26 cellular contexts compared by ENCODE assay signal in genomic region chr4:94544811-94545210, GRCh38.
DNase-seq lines count a peak whose midpoint lies in the region; ATAC-seq, FAIRE-seq and TF ChIP-seq lines count a peak whose summit lies in the region.
"Had no signal": no experiment of that assay in that cellular context is flagged by ENCODE, and none has a peak within 500 bp of the region (broad histone marks: within the 10 kb centered on the region; RNA-seq: fewer than 3 reads in every experiment).

No MANE protein-coding gene starts in this region.

- H3K27me3 Mint-ChIP-seq in astrocyte (ENCODE audit: low read depth, unreplicated experiment) = no peaks in the 10 kb centered on the region
- H3K27me3 Mint-ChIP-seq in activated CD8-positive, alpha-beta memory T cell treated with anti-CD3 and anti-CD28 coated beads, Interleukin-2, amount 10 ng/mL, durations not matched to agents 7 days and 5 days = no peaks in the 10 kb centered on the region
- H3K27me3 Mint-ChIP-seq: progenitor cell of endocrine pancreas had no signal

- H3K27ac ChIP-seq in left ventricle myocardium inferior (replicated peaks) (peak overlapping the region; percentile 82), astrocyte (ENCODE audit: low read depth, low read length) (peak overlapping the region; percentile 67), tibial artery (peak overlapping the region; percentile 34 to 50), mesendoderm (ENCODE audit: low read depth, low read length) (no peak overlapping the region)
- H3K27ac ChIP-seq: adrenal gland, C4-2B, hepatocyte, RWPE1 had no signal

- H3K79me2 ChIP-seq in astrocyte (ENCODE audit: insufficient read depth, low read length) = peaks cover 76% of the 10 kb centered on the region
- H3K79me2 ChIP-seq in mesendoderm (ENCODE audit: control insufficient read depth, insufficient read depth, low read length) = no peaks in the 10 kb centered on the region

- no peak overlapping the region for H3K4ac ChIP-seq in mesendoderm (ENCODE audit: low read depth, low read length)

- peak overlapping the region; percentile 23 for H3K4me3 Mint-ChIP-seq in astrocyte (ENCODE audit: unreplicated experiment)
- H3K4me3 Mint-ChIP-seq in activated CD8-positive, alpha-beta memory T cell treated with anti-CD3 and anti-CD28 coated beads, Interleukin-2, amount 10 ng/mL, durations not matched to agents 7 days and 5 days = no peak overlapping the region
- H3K4me3 Mint-ChIP-seq: mesothelial cell of epicardium, nephron progenitor cell had no signal

- no peak overlapping the region for H2BK15ac ChIP-seq in mesendoderm (replicated peaks; ENCODE audit: low read depth)

- TF ChIP-seq CTCF in left ventricle myocardium inferior (IDR thresholded peaks at IDR 0.05; ENCODE audit: borderline replicate concordance) (no peak), astrocyte (IDR thresholded peaks at IDR 0.05; ENCODE audit: insufficient read depth, low read depth, low read length) (no peak), tibial artery (IDR thresholded peaks at IDR 0.05) (no peak)

- DNase-seq in left ventricle myocardium inferior = no peak
- DNase-seq in Right ventricle myocardium inferior (ENCODE audit: missing footprints) = no peak
- no peak for DNase-seq in astrocyte (ENCODE audit: low read depth)
- peak; percentile 57 for DNase-seq in iris pigment epithelial cell (ENCODE audit: low read depth)
- DNase-seq in tibial artery = no peak
- DNase-seq in mesendoderm = no peak
- no peak for DNase-seq in NCI-H774 (lab: John Stamatoyannopoulos, UW)
- no peak for DNase-seq in activated CD8-positive, alpha-beta memory T cell treated with anti-CD3 and anti-CD28 coated beads, Interleukin-2, amount 10 ng/mL, durations not matched to agents 7 days and 5 days
- DNase-seq: activated CD4-positive, alpha-beta T cell treated with anti-CD3 and anti-CD28 coated beads for 48 hours; activated CD8-positive, alpha-beta memory T cell treated with anti-CD3 and anti-CD28 coated beads, Interleukin-2, amount 50 U/mL, for 4 hours; activated gamma-delta T cell treated with Interleukin-2 at 50 U/mL for 16 hours; adrenal gland; DMS 273 treated with DMSO at 0.1 percent for 48 hours; effector memory CD4-positive, alpha-beta T cell; NCI-H1092; NCI-H2081; NCI-H510A treated with DMSO at 0.1 percent for 48 hours; nephron progenitor cell; stimulated activated CD8-positive, alpha-beta memory T cell treated with anti-CD3 and anti-CD28 coated beads, Interleukin-4, amount 100 ng/mL, for 48 hours had no signal

- H3K9me3 Mint-ChIP-seq in astrocyte (ENCODE audit: unreplicated experiment) = no peaks in the 10 kb centered on the region
- peaks cover 2% of the 10 kb centered on the region for H3K9me3 Mint-ChIP-seq in activated CD8-positive, alpha-beta memory T cell treated with anti-CD3 and anti-CD28 coated beads, Interleukin-2, amount 10 ng/mL, durations not matched to agents 7 days and 5 days (ENCODE audit: low read depth)

- CTCF ChIA-PET in activated CD8-positive, alpha-beta memory T cell treated with anti-CD3 and anti-CD28 coated beads, Interleukin-2, amount 10 ng/mL, durations not matched to agents 7 days and 5 days (lab: Charles Lee) = no interaction called here

- no peak overlapping the region for H2AK5ac ChIP-seq in mesendoderm (ENCODE audit: low read length)

- peaks cover 5% of the 10 kb centered on the region for H3K79me1 ChIP-seq in mesendoderm (ENCODE audit: low read length)

- peak overlapping the region; percentile 70 for H3K27ac Mint-ChIP-seq in astrocyte (ENCODE audit: unreplicated experiment)
- H3K27ac Mint-ChIP-seq in activated CD8-positive, alpha-beta memory T cell treated with anti-CD3 and anti-CD28 coated beads, Interleukin-2, amount 10 ng/mL, durations not matched to agents 7 days and 5 days = no peak overlapping the region
- H3K27ac Mint-ChIP-seq: nephron progenitor cell, progenitor cell of endocrine pancreas had no signal

- H3K4me1 Mint-ChIP-seq in astrocyte (ENCODE audit: low read depth, unreplicated experiment) = peaks cover 46% of the 10 kb centered on the region
- H3K4me1 Mint-ChIP-seq in activated CD8-positive, alpha-beta memory T cell treated with anti-CD3 and anti-CD28 coated beads, Interleukin-2, amount 10 ng/mL, durations not matched to agents 7 days and 5 days = peaks cover 2% of the 10 kb centered on the region

- H3K36me3 Mint-ChIP-seq in astrocyte (ENCODE audit: low read depth, unreplicated experiment) = peaks cover 9% of the 10 kb centered on the region
- peaks cover 2% of the 10 kb centered on the region for H3K36me3 Mint-ChIP-seq in activated CD8-positive, alpha-beta memory T cell treated with anti-CD3 and anti-CD28 coated beads, Interleukin-2, amount 10 ng/mL, durations not matched to agents 7 days and 5 days

- H3K36me3 ChIP-seq in left ventricle myocardium inferior (no peaks in the 10 kb centered on the region), astrocyte (ENCODE audit: insufficient read depth, low read length) (no peaks in the 10 kb centered on the region), tibial artery (no peaks in the 10 kb centered on the region), mesendoderm (ENCODE audit: control insufficient read depth, insufficient read depth, low read length) (no peaks in the 10 kb centered on the region)
- H3K36me3 ChIP-seq: adrenal gland had no signal

- H2BK5ac ChIP-seq in mesendoderm (ENCODE audit: low read length) = no peak overlapping the region

- no peak overlapping the region for H4K5ac ChIP-seq in mesendoderm (ENCODE audit: low read length)

- H3K9me3 ChIP-seq in left ventricle myocardium inferior (replicated peaks) (no peaks in the 10 kb centered on the region), astrocyte (ENCODE audit: insufficient read depth, low read depth, low read length) (no peaks in the 10 kb centered on the region), tibial artery (no peaks in the 10 kb centered on the region)
- H3K9me3 ChIP-seq: adrenal gland had no signal

- H3K18ac ChIP-seq in mesendoderm (ENCODE audit: low read length) = no peak overlapping the region

- H3K56ac ChIP-seq in mesendoderm (ENCODE audit: low read length) = no peak overlapping the region

- intact Hi-C loops in left ventricle myocardium inferior (cut with micrococcal nuclease) = no loop called here
- intact Hi-C loops in Right ventricle myocardium inferior (cut with DNase I) = loop anchor here (5.0 kb wide), 1 partner anchor 138 kb away; no protein-coding TSS in a partner anchor
- intact Hi-C loops in tibial artery (cut with DNase I; ENCODE audit: low total_unique reads) = no loop called here

- H3K9ac ChIP-seq in astrocyte (ENCODE audit: low read length) (peak overlapping the region; percentile 14), mesendoderm (ENCODE audit: low read length) (no peak overlapping the region)

- no peak for FAIRE-seq in astrocyte (lab: Jason Lieb, UNC)
- FAIRE-seq: A204.1, GM12878 had no signal

- H2AFZ ChIP-seq in astrocyte (ENCODE audit: low read depth, low read length) = no peak overlapping the region
- H2AFZ ChIP-seq: hepatocyte had no signal

- WGBS in mesendoderm (ENCODE audit: extremely low coverage, insufficient coverage, low lambda C conversion rate) = no CpG with 5 or more reads among the region's 2 CpGs

- H2BK120ac ChIP-seq in mesendoderm (ENCODE audit: low read depth, low read length) = no peak overlapping the region

- ATAC-seq in Right ventricle myocardium inferior = no peak
- no peak for ATAC-seq in activated CD8-positive, alpha-beta memory T cell treated with anti-CD3 and anti-CD28 coated beads, Interleukin-2, amount 10 ng/mL, durations not matched to agents 7 days and 5 days
- ATAC-seq: GM12878 had no signal

- H3K4me2 ChIP-seq in astrocyte (ENCODE audit: low read length) (peak overlapping the region; percentile 58), mesendoderm (ENCODE audit: low read length) (no peak overlapping the region)
- H3K4me2 ChIP-seq: hepatocyte had no signal

- peaks cover 83% of the 10 kb centered on the region for H3K4me1 ChIP-seq in left ventricle myocardium inferior
- H3K4me1 ChIP-seq in astrocyte (ENCODE audit: insufficient read depth, low read length) = peaks cover 42% of the 10 kb centered on the region
- peaks cover 0 to 77% (median 37%) of the 10 kb centered on the region in 4 donors for H3K4me1 ChIP-seq in tibial artery
- peaks cover 8% of the 10 kb centered on the region for H3K4me1 ChIP-seq in mesendoderm (ENCODE audit: control insufficient read depth, low read depth, low read length)

- H4K20me1 ChIP-seq in astrocyte (ENCODE audit: insufficient read depth, low read length) = no peaks in the 10 kb centered on the region

- H3K27me3 ChIP-seq in left ventricle myocardium inferior (ENCODE audit: low read depth) = no peaks in the 10 kb centered on the region
- no peaks in the 10 kb centered on the region for H3K27me3 ChIP-seq in astrocyte (ENCODE audit: insufficient read depth, low read length)
- H3K27me3 ChIP-seq in tibial artery = no peaks in the 10 kb centered on the region
- no peaks in the 10 kb centered on the region for H3K27me3 ChIP-seq in mesendoderm (ENCODE audit: insufficient read depth, low read length, poor library complexity)
- H3K27me3 ChIP-seq: adrenal gland, hepatocyte had no signal

- H3K23ac ChIP-seq in mesendoderm (ENCODE audit: low read length) = no peak overlapping the region

- no peak overlapping the region for H3K4me3 ChIP-seq in left ventricle myocardium inferior
- no peak overlapping the region for H3K4me3 ChIP-seq in astrocyte (ENCODE audit: insufficient read depth, low read depth, low read length)
- no peak overlapping the region for H3K4me3 ChIP-seq in tibial artery
- H3K4me3 ChIP-seq in mesendoderm (ENCODE audit: low read length) = no peak overlapping the region
- H3K4me3 ChIP-seq: adrenal gland, GM12878, hepatocyte had no signal

- H4K8ac ChIP-seq in mesendoderm (ENCODE audit: low read depth, low read length) = no peak overlapping the region
